11 cellular contexts compared by ENCODE assay signal in genomic region chr5:6202615-6203365, GRCh38.
DNase-seq lines count a peak whose midpoint lies in the region; ATAC-seq and TF ChIP-seq lines count a peak whose summit lies in the region.
"Had no signal": no experiment of that assay in that cellular context is flagged by ENCODE, and none has a peak within 500 bp of the region (broad histone marks: within the 10 kb centered on the region; RNA-seq: fewer than 3 reads in every experiment).

No MANE protein-coding gene starts in this region.

- H3K9me3 ChIP-seq in lower lobe of right lung: no peaks in the 10 kb centered on the region
- H3K9me3 ChIP-seq: Peyer's patch, right atrium auricular region had no signal

- POLR2A ChIA-PET in activated CD8-positive, alpha-beta T cell treated with anti-CD3 and anti-CD28 coated beads for 36 hours (lab: Charles Lee): no interaction called here
- POLR2A ChIA-PET in activated CD8-positive, alpha-beta T cell treated with anti-CD3 and anti-CD28 coated beads, Interleukin-2, amount 10 ng/mL, durations not matched to agents 7 days and 5 days (lab: Charles Lee): interaction anchor here (0.6 kb wide), 1 partner anchor 1420 kb away, joined by 3 read pairs; no protein-coding TSS in a partner anchor
- POLR2A ChIA-PET in WTC11 (lab: Charles Lee): interaction anchor here (1.0 kb wide), 1 partner anchor 22 kb away, joined by 3 read pairs; no protein-coding TSS in a partner anchor

- no peaks in the 10 kb centered on the region for H3K27me3 ChIP-seq in lower lobe of right lung (ENCODE audit: low read depth)
- H3K27me3 ChIP-seq: Peyer's patch, right atrium auricular region had no signal

- H3K36me3 ChIP-seq in lower lobe of right lung: no peaks in the 10 kb centered on the region
- H3K36me3 ChIP-seq: Peyer's patch, right atrium auricular region had no signal

- H3K27ac ChIP-seq in lower lobe of right lung: no peak overlapping the region
- H3K27ac ChIP-seq: Peyer's patch, right atrium auricular region had no signal

- H3K4me3 Mint-ChIP-seq in activated CD8-positive, alpha-beta T cell treated with anti-CD3 and anti-CD28 coated beads for 36 hours: no peak overlapping the region
- no peak overlapping the region for H3K4me3 Mint-ChIP-seq in activated CD8-positive, alpha-beta T cell treated with anti-CD3 and anti-CD28 coated beads, Interleukin-2, amount 10 ng/mL, durations not matched to agents 7 days and 5 days
- H3K4me3 Mint-ChIP-seq in WTC11: no peak overlapping the region

- H3K4me3 ChIP-seq in lower lobe of right lung: no peak overlapping the region
- H3K4me3 ChIP-seq: Peyer's patch, right atrium auricular region had no signal

- H3K4me1 ChIP-seq in lower lobe of right lung: no peaks in the 10 kb centered on the region
- H3K4me1 ChIP-seq: Peyer's patch, right atrium auricular region had no signal

- DNase-seq in activated CD8-positive, alpha-beta T cell treated with anti-CD3 and anti-CD28 coated beads for 36 hours: peak; percentile 12
- no peak for DNase-seq in activated CD8-positive, alpha-beta T cell treated with anti-CD3 and anti-CD28 coated beads, Interleukin-2, amount 10 ng/mL, durations not matched to agents 7 days and 5 days
- DNase-seq in WTC11 (ENCODE audit: low spot score): peak; percentile 66
- DNase-seq in retina: peak; percentile 32
- no peak for DNase-seq in NOMO-1 treated with dmso at 0.1 percent for 144 hours (lab: John Stamatoyannopoulos, UW; ENCODE audit: unreplicated experiment)
- no peak for DNase-seq in lower lobe of right lung
- DNase-seq: activated T-cell treated with anti-CD3 and anti-CD28 coated beads, Interleukin-2, amount 50 U/mL, for 48 hours; Peyer's patch had no signal

- intact Hi-C loops in activated CD8-positive, alpha-beta T cell treated with anti-CD3 and anti-CD28 coated beads for 36 hours (cut with micrococcal nuclease): no loop called here
- intact Hi-C loops in lower lobe of right lung (cut with DNase I): no loop called here

- no peaks in the 10 kb centered on the region for H3K4me1 Mint-ChIP-seq in activated CD8-positive, alpha-beta T cell treated with anti-CD3 and anti-CD28 coated beads for 36 hours (ENCODE audit: low read depth)
- no peaks in the 10 kb centered on the region for H3K4me1 Mint-ChIP-seq in activated CD8-positive, alpha-beta T cell treated with anti-CD3 and anti-CD28 coated beads, Interleukin-2, amount 10 ng/mL, durations not matched to agents 7 days and 5 days (ENCODE audit: low read depth)
- H3K4me1 Mint-ChIP-seq in WTC11: peaks cover 18% of the 10 kb centered on the region

- no peak overlapping the region for H3K27ac Mint-ChIP-seq in activated CD8-positive, alpha-beta T cell treated with anti-CD3 and anti-CD28 coated beads for 36 hours
- H3K27ac Mint-ChIP-seq in activated CD8-positive, alpha-beta T cell treated with anti-CD3 and anti-CD28 coated beads, Interleukin-2, amount 10 ng/mL, durations not matched to agents 7 days and 5 days: no peak overlapping the region
- H3K27ac Mint-ChIP-seq in WTC11: no peak overlapping the region; the same call in 1 of the 2 replicates

- ATAC-seq in activated CD8-positive, alpha-beta T cell treated with anti-CD3 and anti-CD28 coated beads for 36 hours: no peak
- ATAC-seq in activated CD8-positive, alpha-beta T cell treated with anti-CD3 and anti-CD28 coated beads, Interleukin-2, amount 10 ng/mL, durations not matched to agents 7 days and 5 days: no peak
- ATAC-seq in HG03280 (IDR thresholded peaks at IDR 0.05; ENCODE audit: unreplicated experiment) (peak; percentile 62), WTC11 (peak; percentile 92), HG03095 (IDR thresholded peaks at IDR 0.05; ENCODE audit: unreplicated experiment) (no peak), lower lobe of right lung (no peak)

- CTCF ChIA-PET in activated CD8-positive, alpha-beta T cell treated with anti-CD3 and anti-CD28 coated beads for 36 hours (lab: Charles Lee): no interaction called here
- CTCF ChIA-PET in activated CD8-positive, alpha-beta T cell treated with anti-CD3 and anti-CD28 coated beads, Interleukin-2, amount 10 ng/mL, durations not matched to agents 7 days and 5 days (lab: Charles Lee): no interaction called here
- CTCF ChIA-PET in WTC11 (lab: Charles Lee): interaction anchor here (1.0 to 1.2 kb wide), 2 partner anchors 35 to 44 kb away, joined by 3 read pairs; no protein-coding TSS in a partner anchor

- H3K27me3 Mint-ChIP-seq in activated CD8-positive, alpha-beta T cell treated with anti-CD3 and anti-CD28 coated beads for 36 hours: peaks cover 2% of the 10 kb centered on the region
- no peaks in the 10 kb centered on the region for H3K27me3 Mint-ChIP-seq in activated CD8-positive, alpha-beta T cell treated with anti-CD3 and anti-CD28 coated beads, Interleukin-2, amount 10 ng/mL, durations not matched to agents 7 days and 5 days (ENCODE audit: low read depth)
- H3K27me3 Mint-ChIP-seq in WTC11 (ENCODE audit: low read depth): peaks cover 3% of the 10 kb centered on the region

- TF ChIP-seq CTCF in activated CD8-positive, alpha-beta T cell treated with anti-CD3 and anti-CD28 coated beads for 36 hours (IDR thresholded peaks at IDR 0.05): no peak
- TF ChIP-seq CTCF in WTC11 (IDR thresholded peaks at IDR 0.05) (no peak), lower lobe of right lung (IDR thresholded peaks at IDR 0.05) (no peak)

- peaks cover 2% of the 10 kb centered on the region for H3K9me3 Mint-ChIP-seq in activated CD8-positive, alpha-beta T cell treated with anti-CD3 and anti-CD28 coated beads for 36 hours
- no peaks in the 10 kb centered on the region for H3K9me3 Mint-ChIP-seq in activated CD8-positive, alpha-beta T cell treated with anti-CD3 and anti-CD28 coated beads, Interleukin-2, amount 10 ng/mL, durations not matched to agents 7 days and 5 days (ENCODE audit: insufficient read depth)
- H3K9me3 Mint-ChIP-seq in WTC11: peaks cover 27% of the 10 kb centered on the region

- no peaks in the 10 kb centered on the region for H3K36me3 Mint-ChIP-seq in activated CD8-positive, alpha-beta T cell treated with anti-CD3 and anti-CD28 coated beads for 36 hours (ENCODE audit: low read depth)
- no peaks in the 10 kb centered on the region for H3K36me3 Mint-ChIP-seq in activated CD8-positive, alpha-beta T cell treated with anti-CD3 and anti-CD28 coated beads, Interleukin-2, amount 10 ng/mL, durations not matched to agents 7 days and 5 days (ENCODE audit: low read depth)
- peaks cover 7% of the 10 kb centered on the region for H3K36me3 Mint-ChIP-seq in WTC11

TF ChIP-seq in WTC11, 78 proteins besides CTCF, POLR2A, EP300 and RAD21:
- no peak for TF ChIP-seq CREB1 (CRISPR knock-in tag; IDR thresholded peaks at IDR 0.05)
- TF ChIP-seq ESRRA (CRISPR knock-in tag; IDR thresholded peaks at IDR 0.05; ENCODE audit: borderline replicate concordance): no peak
- no peak for TF ChIP-seq ETV6 (CRISPR knock-in tag; IDR thresholded peaks at IDR 0.05)
- TF ChIP-seq SP1 (CRISPR knock-in tag; conservative IDR thresholded peaks at IDR 0.05): no peak

Comparison
In these comparisons a context has a peak if more than half of its experiments do, and no peak if none do; other contexts are left out.
1. DNase-seq: peak in activated CD8-positive, alpha-beta T cell treated with anti-CD3 and anti-CD28 coated beads for 36 hours (single experiment), WTC11 (single experiment) and retina (single experiment); none in activated CD8-positive, alpha-beta T cell treated with anti-CD3 and anti-CD28 coated beads, Interleukin-2, amount 10 ng/mL, durations not matched to agents 7 days and 5 days (single experiment), NOMO-1 treated with dmso at 0.1 percent for 144 hours (single experiment) and lower lobe of right lung (single experiment).
2. ATAC-seq: peak in HG03280 (single experiment) and WTC11 (single experiment); none in activated CD8-positive, alpha-beta T cell treated with anti-CD3 and anti-CD28 coated beads for 36 hours (single experiment), activated CD8-positive, alpha-beta T cell treated with anti-CD3 and anti-CD28 coated beads, Interleukin-2, amount 10 ng/mL, durations not matched to agents 7 days and 5 days (single experiment), HG03095 (single experiment) and lower lobe of right lung (0 of 2).